Comparison of ENCODE assay signal across 13 cellular contexts in the genomic region with DNA sequence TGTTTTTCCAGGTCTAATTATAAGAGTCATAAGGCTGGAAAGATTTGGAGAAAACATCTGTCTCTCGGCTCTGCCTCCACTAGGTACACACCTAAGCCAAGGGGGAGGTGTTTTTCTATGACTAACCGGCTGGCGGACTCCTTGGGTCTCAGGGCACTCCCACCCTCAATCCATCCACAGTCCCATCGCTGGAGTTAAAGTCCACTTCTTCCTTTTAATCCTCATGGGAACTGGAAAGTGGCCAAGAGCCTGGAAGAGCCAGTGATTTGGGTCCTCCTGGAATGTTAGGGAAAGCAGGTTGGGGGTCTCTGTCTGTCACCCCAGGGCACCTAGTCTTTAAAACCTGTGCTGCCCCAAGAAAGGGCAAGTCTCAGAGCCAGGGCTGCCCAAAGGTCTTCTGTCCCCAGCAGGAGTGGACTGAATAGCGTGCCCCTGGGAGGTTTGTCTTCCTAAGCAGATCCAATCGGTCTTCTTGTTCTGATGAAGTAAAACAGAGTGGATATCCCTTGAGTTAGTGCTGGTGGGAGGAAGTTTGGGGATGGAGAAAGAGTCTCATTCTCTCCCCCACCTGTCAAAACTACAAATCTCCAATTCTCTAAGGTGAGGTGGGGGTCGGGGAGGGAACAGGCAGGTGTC.
A peak's percentile ranks its signal among the peaks of the same experiment; 100 is the strongest.
DNase-seq lines count a peak whose midpoint lies in the region; ATAC-seq, FAIRE-seq and TF ChIP-seq lines count a peak whose summit lies in the region.
"Had no signal": no experiment of that assay in that cellular context is flagged by ENCODE, and none has a peak within 500 bp of the region (broad histone marks: within the 10 kb centered on the region; RNA-seq: fewer than 3 reads in every experiment).

No MANE protein-coding gene starts in this region.

- H4K20me1 ChIP-seq in IMR-90 (ENCODE audit: insufficient read depth, low read length) (no peaks in the 10 kb centered on the region), HepG2 (ENCODE audit: insufficient read depth, low read length) (no peaks in the 10 kb centered on the region)

- dilution Hi-C loops in IMR-90 (cut with HindIII; ENCODE audit: low sequenced_read_pairs, unreplicated experiment), result no loop called here

- in situ Hi-C loops in IMR-90 (cut with MboI; ENCODE audit: low sequenced_read_pairs), result no loop called here
- in situ Hi-C loops in HepG2 (cut with HindIII; ENCODE audit: extremely low pct_ligation_motif_present, low pct_unique_long_range_greater_than_20kb), result no loop called here

- peaks cover 10 to 55% of the 10 kb centered on the region in 2 experiments for H3K79me1 ChIP-seq in IMR-90 (ENCODE audit: low read depth in 1 of 2, low read length in 2 of 2)

- H3K4me3 Mint-ChIP-seq in Calu3 (ENCODE audit: low read depth, unreplicated experiment), result no peak overlapping the region
- H3K4me3 Mint-ChIP-seq: activated B cell treated with CpG ODN at 0.5 μM for 24 hours had no signal

- no peaks in the 10 kb centered on the region for H3K36me3 ChIP-seq in IMR-90 (ENCODE audit: control insufficient read depth, insufficient read depth, low read length)
- no peaks in the 10 kb centered on the region for H3K36me3 ChIP-seq in breast epithelium
- H3K36me3 ChIP-seq in HepG2 (replicated peaks in 1 of 2; ENCODE audit: control insufficient read depth in 1 of 2, insufficient read depth in 2 of 2, low read length in 2 of 2), result no peaks in the 10 kb centered on the region
- no peaks in the 10 kb centered on the region for H3K36me3 ChIP-seq in stomach smooth muscle (ENCODE audit: control insufficient read depth in 2 of 2, insufficient read depth in 2 of 2, low read length in 2 of 2)

- H3K9ac ChIP-seq in IMR-90 (ENCODE audit: low read depth, low read length) (peak overlapping the region; percentile 77), HepG2 (ENCODE audit: insufficient read depth, low read depth, low read length) (no peak overlapping the region), stomach smooth muscle (ENCODE audit: low read length in 2 of 2) (peak overlapping the region; percentile 42 to 56)

- peaks cover 50% of the 10 kb centered on the region for H3K4me1 ChIP-seq in IMR-90 (ENCODE audit: control insufficient read depth, insufficient read depth, low read length)
- peaks cover 25 to 46% of the 10 kb centered on the region in 2 donors for H3K4me1 ChIP-seq in breast epithelium
- H3K4me1 ChIP-seq in HepG2 (ENCODE audit: insufficient read depth, low read length), result peaks cover 59% of the 10 kb centered on the region
- H3K4me1 ChIP-seq in stomach smooth muscle (ENCODE audit: control insufficient read depth, insufficient read depth, low read length), result peaks cover 76% of the 10 kb centered on the region

- CTCF ChIA-PET in IMR-90 (lab: Yijun Ruan, JAX), result no interaction called here
- CTCF ChIA-PET in HepG2 (lab: Yijun Ruan, JAX; ENCODE audit: low intra/inter-chr PET ratio, low total read pairs), result no interaction called here
- CTCF ChIA-PET in Calu3 (lab: Charles Lee), result no interaction called here

- TF ChIP-seq EP300 in HepG2 (IDR thresholded peaks at IDR 0.05; ENCODE audit: low read depth in 2 of 2, low read length in 2 of 2), result no peak
- no peak for TF ChIP-seq EP300 in HepG2 (CRISPR knock-in tag; IDR thresholded peaks at IDR 0.05; ENCODE audit: borderline replicate concordance)

- H2BK5ac ChIP-seq in IMR-90 (ENCODE audit: low read depth, low read length, poor library complexity, severe bottlenecking), result peak overlapping the region; percentile 100

- TF ChIP-seq RAD21 in IMR-90 (IDR thresholded peaks at IDR 0.05; ENCODE audit: low read length) (no peak), HepG2 (CRISPR knock-in tag; IDR thresholded peaks at IDR 0.05) (no peak)

- no peaks in the 10 kb centered on the region for H3K9me3 Mint-ChIP-seq in Calu3 (ENCODE audit: low read depth, unreplicated experiment)
- H3K9me3 Mint-ChIP-seq: activated B cell treated with CpG ODN at 0.5 μM for 24 hours had no signal

- peak overlapping the region; percentile 95 for H2AK9ac ChIP-seq in IMR-90 (replicated peaks; ENCODE audit: low read depth, low read length, poor library complexity)

- H3K4ac ChIP-seq in IMR-90 (ENCODE audit: low read depth, low read length), result peak overlapping the region; percentile 100

- peak overlapping the region; percentile 96 for H2AK5ac ChIP-seq in IMR-90 (ENCODE audit: low read depth, low read length)

- peak overlapping the region; percentile 46; the same call in 2 of the 3 replicates for H2BK15ac ChIP-seq in IMR-90 (ENCODE audit: low read depth, low read length)

- peaks cover 9% of the 10 kb centered on the region for H3K27me3 Mint-ChIP-seq in Calu3 (ENCODE audit: unreplicated experiment)

- peak overlapping the region; percentile 99 for H3K18ac ChIP-seq in IMR-90 (ENCODE audit: low read depth, low read length)

- H3K4me2 ChIP-seq in IMR-90 (ENCODE audit: low read depth, low read length) (peak overlapping the region; percentile 8; the same call in 1 of the 2 replicates), HepG2 (ENCODE audit: low read depth, low read length) (peak overlapping the region; percentile 62)

- peak overlapping the region; percentile 100 for H2BK120ac ChIP-seq in IMR-90 (ENCODE audit: low read depth, low read length)

- peaks cover 8% of the 10 kb centered on the region for H3K36me3 Mint-ChIP-seq in Calu3 (ENCODE audit: insufficient read depth, unreplicated experiment)

- TF ChIP-seq POLR2A in IMR-90 (IDR thresholded peaks at IDR 0.05; ENCODE audit: low read depth, low read length) (no peak), breast epithelium (IDR thresholded peaks at IDR 0.05) (no peak), HepG2 (IDR thresholded peaks at IDR 0.05; ENCODE audit: insufficient read depth in 1 of 2, low read depth in 2 of 2, low read length in 2 of 2) (no peak)

- no peaks in the 10 kb centered on the region for H3K79me2 ChIP-seq in HepG2 (ENCODE audit: insufficient read depth, low read length)

- H3K4me3 ChIP-seq in IMR-90 (ENCODE audit: insufficient read depth, low read depth, low read length) (no peak overlapping the region), breast epithelium (no peak overlapping the region), HepG2 (replicated peaks in 1 of 3; ENCODE audit: insufficient read depth in 1 of 3, low read depth in 2 of 3, low read length in 3 of 3) (peak overlapping the region in 2 of 3 experiments; percentile 20 to 53; a peak in 2 of 6 replicates), stomach smooth muscle (ENCODE audit: low read length in 2 of 2) (peak overlapping the region; percentile 11 to 49)

- no peak for TF ChIP-seq CTCF in IMR-90 (conservative IDR thresholded peaks at IDR 0.05; ENCODE audit: low read depth, low read length)
- no peak for TF ChIP-seq CTCF in breast epithelium (IDR thresholded peaks at IDR 0.05)
- TF ChIP-seq CTCF in HepG2 (CRISPR knock-in tag; IDR thresholded peaks at IDR 0.05), result no peak
- no peak for TF ChIP-seq CTCF in Calu3 (IDR thresholded peaks at IDR 0.05; ENCODE audit: unreplicated experiment)

- peak overlapping the region; percentile 83 for H3K23ac ChIP-seq in IMR-90 (ENCODE audit: low read depth, low read length)

- H3K27ac Mint-ChIP-seq in Calu3 (ENCODE audit: unreplicated experiment), result no peak overlapping the region
- H3K27ac Mint-ChIP-seq: activated B cell treated with CpG ODN at 0.5 μM for 24 hours had no signal

- ATAC-seq in IMR-90 (ENCODE audit: low read depth), result no peak
- ATAC-seq in HepG2, result 0 out of 3 replicates have a peak, but pooled peaks have one; percentile 9
- no peak for ATAC-seq in GM21723 (IDR thresholded peaks at IDR 0.05; ENCODE audit: unreplicated experiment)

- peak; percentile 42 for FAIRE-seq in HepG2 (lab: Jason Lieb, UNC)
- FAIRE-seq: GM18507 had no signal

- H3K4me1 Mint-ChIP-seq in Calu3 (ENCODE audit: low read depth, unreplicated experiment), result peaks cover 54% of the 10 kb centered on the region

- POLR2A ChIA-PET in IMR-90 (lab: Charles Lee; ENCODE audit: unreplicated experiment) (interaction anchor here (0.5 to 1.1 kb wide), 2 partner anchors 26 to 36 kb away, joined by 3 to 6 read pairs; no protein-coding TSS in a partner anchor), HepG2 (lab: Yijun Ruan, JAX) (no interaction called here)

- H2AFZ ChIP-seq in IMR-90 (replicated peaks; ENCODE audit: low read length, poor library complexity) (peak overlapping the region; percentile 47), HepG2 (ENCODE audit: low read length) (no peak overlapping the region)

- peak overlapping the region; percentile 92 to 99 for H4K8ac ChIP-seq in IMR-90 (ENCODE audit: low read depth in 2 of 2, low read length in 2 of 2)

- peak overlapping the region; percentile 100 for H4K91ac ChIP-seq in IMR-90 (ENCODE audit: insufficient read depth, low read depth, low read length)

- peaks cover 3% of the 10 kb centered on the region; the same call in 1 of the 2 replicates for H3K9me3 ChIP-seq in IMR-90 (ENCODE audit: control insufficient read depth, insufficient read depth, low read length)
- no peaks in the 10 kb centered on the region for H3K9me3 ChIP-seq in breast epithelium
- H3K9me3 ChIP-seq in HepG2 (ENCODE audit: low read length), result no peaks in the 10 kb centered on the region
- H3K9me3 ChIP-seq in stomach smooth muscle (ENCODE audit: control insufficient read depth in 2 of 2, low read length in 2 of 2), result no peaks in the 10 kb centered on the region

- WGBS in IMR-90 (ENCODE audit: extremely low coverage in 2 of 2, insufficient read length in 1 of 2), 2 experiments, result no CpG with 5 or more reads among the region's 7 CpGs
- WGBS in HepG2 (ENCODE audit: low lambda C conversion rate), result 8% methylated on average over 7 of the region's 7 CpGs

- intact Hi-C loops in IMR-90 (cut with micrococcal nuclease), result no loop called here
- intact Hi-C loops in breast epithelium (cut with DNase I; ENCODE audit: low total_unique reads), result no loop called here
- intact Hi-C loops in HepG2 (cut with micrococcal nuclease; ENCODE audit: unreplicated experiment), result no loop called here
- intact Hi-C loops in Calu3 (cut with micrococcal nuclease; ENCODE audit: unreplicated experiment), result loop anchor here (5.0 kb wide), 1 partner anchor 47 kb away; no protein-coding TSS in a partner anchor

- peak overlapping the region; percentile 97 for H3K56ac ChIP-seq in IMR-90 (ENCODE audit: extremely low read depth, insufficient read depth, low read length)

- BruUV-seq in IMR-90 (replicated peaks; lab: Mats Ljungman, UMichigan) (no TSS peak), HepG2 (replicated peaks; lab: Mats Ljungman, UMichigan) (no TSS peak), Calu3 (replicated peaks; lab: Mats Ljungman, UMichigan) (no TSS peak)

- H3K27me3 ChIP-seq in IMR-90 (ENCODE audit: control insufficient read depth, insufficient read depth, low read length), result no peaks in the 10 kb centered on the region
- no peaks in the 10 kb centered on the region for H3K27me3 ChIP-seq in breast epithelium
- H3K27me3 ChIP-seq in HepG2 (ENCODE audit: control insufficient read depth in 1 of 2, insufficient read depth in 2 of 2, low read length in 2 of 2), result peaks cover 3 to 63% of the 10 kb centered on the region in 2 experiments
- no peaks in the 10 kb centered on the region for H3K27me3 ChIP-seq in stomach smooth muscle (ENCODE audit: control insufficient read depth in 1 of 2, insufficient read depth in 2 of 2, low read length in 2 of 2)

- H3K14ac ChIP-seq in IMR-90 (replicated peaks; ENCODE audit: low read depth, low read length), result peak overlapping the region; percentile 99

- H3K9me1 ChIP-seq in IMR-90 (ENCODE audit: insufficient read depth, low read length), result peaks cover 29% of the 10 kb centered on the region

- H2BK20ac ChIP-seq in IMR-90 (ENCODE audit: low read depth, low read length), result peak overlapping the region; percentile 100

- H3K27ac ChIP-seq in IMR-90 (ENCODE audit: insufficient read depth, low read length), result peak overlapping the region; percentile 95
- peak overlapping the region; percentile 87 to 96 for H3K27ac ChIP-seq in breast epithelium
- H3K27ac ChIP-seq in HepG2 (ENCODE audit: extremely low read length, insufficient read depth, low read length), result no peak overlapping the region
- peak overlapping the region; percentile 96 for H3K27ac ChIP-seq in stomach smooth muscle (ENCODE audit: low read length)

- DNase-seq in IMR-90, result peak; percentile 76
- DNase-seq in breast epithelium (ENCODE audit: low spot score in 2 of 2), result no peak
- peak; percentile 38 for DNase-seq in HepG2 (ENCODE audit: low spot score)
- no peak for DNase-seq in Calu3
- no peak for DNase-seq in NCI-H187 (lab: John Stamatoyannopoulos, UW)
- no peak for DNase-seq in NCI-H1048 (lab: John Stamatoyannopoulos, UW)
- DNase-seq: activated B cell treated with CpG ODN at 0.5 μM for 24 hours; activated gamma-delta T cell; stimulated activated CD4-positive, alpha-beta T cell treated with anti-CD3 and anti-CD28 coated beads, Interleukin-2, amount 100 ng/mL, for 24 hours; trophoblast cell had no signal

- H4K5ac ChIP-seq in IMR-90 (ENCODE audit: low read depth, low read length), result peak overlapping the region; percentile 83

Comparison
In these comparisons a context has a peak if more than half of its experiments do, and no peak if none do; other contexts are left out.
1. DNase-seq: peak in IMR-90 (single experiment) and HepG2 (single experiment); none in breast epithelium (0 of 2), Calu3 (single experiment), NCI-H187 (0 of 2) and NCI-H1048 (single experiment).
2. H3K4me3 ChIP-seq: peak in HepG2 (2 of 3) and stomach smooth muscle (2 of 2); none in IMR-90 (single experiment) and breast epithelium (0 of 3).